9 cellular contexts compared by ENCODE assay signal in the genomic region with DNA sequence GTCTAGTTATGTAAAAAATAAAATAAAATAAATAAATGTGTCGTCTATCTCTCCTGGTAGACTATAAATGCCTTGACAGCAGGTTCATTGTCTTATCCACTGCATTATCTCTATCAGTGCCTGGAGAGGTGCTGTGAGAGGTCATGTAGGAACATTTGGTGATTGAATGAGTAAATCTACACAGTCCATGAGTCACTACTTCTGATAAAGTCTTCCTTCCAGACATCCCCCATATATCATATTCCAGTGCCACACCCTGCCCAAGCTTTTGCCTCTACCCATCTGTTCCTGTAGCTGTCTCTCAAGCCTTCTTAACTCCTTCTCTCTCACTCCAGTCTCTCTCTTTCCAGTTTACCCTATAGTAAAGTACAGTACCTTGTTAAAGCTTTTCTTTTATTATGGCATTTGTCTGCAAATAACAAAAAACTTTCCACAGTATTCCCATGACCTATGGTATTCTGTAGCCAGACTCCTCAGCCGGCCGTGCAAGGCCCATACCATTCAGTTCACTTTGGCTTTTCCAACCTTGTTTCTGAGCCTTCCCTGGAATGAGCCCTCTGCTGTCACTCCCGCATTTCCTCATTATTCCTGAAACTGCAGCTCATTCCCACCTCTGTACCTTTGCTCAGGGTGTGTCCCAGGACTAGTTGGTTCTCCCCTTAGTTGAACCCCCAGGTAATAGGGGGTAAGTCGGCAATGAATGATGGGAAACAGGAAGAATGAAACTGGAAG. TPM values are rescaled to one million over a fixed set of nuclear protein-coding genes. Genes with fewer than 3 reads are reported as not detected.
DNase-seq lines count a peak whose midpoint lies in the region; ATAC-seq and TF ChIP-seq lines count a peak whose summit lies in the region.
"Had no signal": no experiment of that assay in that cellular context is flagged by ENCODE, and none has a peak within 500 bp of the region (broad histone marks: within the 10 kb centered on the region; RNA-seq: fewer than 3 reads in every experiment).

No MANE protein-coding gene starts in this region.

- H3K4me3 Mint-ChIP-seq in endothelial cell (ENCODE audit: unreplicated experiment), result no peak overlapping the region

- H3K9me3 Mint-ChIP-seq in endothelial cell (ENCODE audit: unreplicated experiment), result no peaks in the 10 kb centered on the region

- DNase-seq in GM03348 (ENCODE audit: low spot score), result peak; percentile 26
- peak; percentile 31 for DNase-seq in NCI-H82 treated with DMSO at 0.1 percent for 48 hours (lab: John Stamatoyannopoulos, UW; ENCODE audit: unreplicated experiment)
- no peak for DNase-seq in endothelial cell (ENCODE audit: low spot score)
- no peak for DNase-seq in omental fat pad (ENCODE audit: low spot score)
- DNase-seq in NCI-H748 (lab: John Stamatoyannopoulos, UW; ENCODE audit: unreplicated experiment), result no peak
- DNase-seq in ecto neural progenitor cell (ENCODE audit: low spot score), result no peak
- DNase-seq: activated T-cell treated with anti-CD3 and anti-CD28 coated beads, Interleukin-2, amount 50 U/mL, for 1 hour had no signal

- peak overlapping the region; percentile 27 for H3K27ac Mint-ChIP-seq in endothelial cell (ENCODE audit: unreplicated experiment)

- ATAC-seq in omental fat pad (ENCODE audit: low FRiP score) (peak; percentile 93), HG03565 (IDR thresholded peaks at IDR 0.05; ENCODE audit: unreplicated experiment) (no peak), HG03025 (IDR thresholded peaks at IDR 0.05; ENCODE audit: low FRiP score, unreplicated experiment) (no peak)

- peaks cover 2% of the 10 kb centered on the region for H3K4me1 Mint-ChIP-seq in endothelial cell (ENCODE audit: unreplicated experiment)

- TF ChIP-seq CTCF in endothelial cell (IDR thresholded peaks at IDR 0.05; ENCODE audit: unreplicated experiment) (no peak), omental fat pad (IDR thresholded peaks at IDR 0.05) (no peak)

- H3K27me3 Mint-ChIP-seq in endothelial cell (ENCODE audit: unreplicated experiment), result peaks cover 2% of the 10 kb centered on the region

- H3K36me3 Mint-ChIP-seq in endothelial cell (ENCODE audit: low read depth, unreplicated experiment), result no peaks in the 10 kb centered on the region

RNA-seq across cellular contexts. Expression of a gene that starts 37.5 kb away (rescaled TPM):
- 29.4 TPM for total RNA-seq in endothelial cell (ENCODE audit: unreplicated experiment)
- 10 to 100 TPM; 36.6 to 52.3 (median 40.7) TPM for total RNA-seq in omental fat pad

RNA-seq across cellular contexts. Expression of a gene that starts 50.0 kb away (rescaled TPM):
- total RNA-seq in endothelial cell (ENCODE audit: unreplicated experiment), result 8.6 TPM
- total RNA-seq in omental fat pad, result 10 to 100 TPM in 3 of 4 donors, 1 to 10 TPM in 1; 9.7 to 41.7 (median 20.4) TPM

Comparison
In these comparisons a context has a peak if more than half of its experiments do, and no peak if none do; other contexts are left out.
1. DNase-seq: peak in GM03348 (single experiment) and NCI-H82 treated with DMSO at 0.1 percent for 48 hours (single experiment); none in endothelial cell (single experiment), omental fat pad (single experiment), NCI-H748 (single experiment) and ecto neural progenitor cell (single experiment).